Comparison of ENCODE assay signal across 21 cellular contexts in the genomic region with DNA sequence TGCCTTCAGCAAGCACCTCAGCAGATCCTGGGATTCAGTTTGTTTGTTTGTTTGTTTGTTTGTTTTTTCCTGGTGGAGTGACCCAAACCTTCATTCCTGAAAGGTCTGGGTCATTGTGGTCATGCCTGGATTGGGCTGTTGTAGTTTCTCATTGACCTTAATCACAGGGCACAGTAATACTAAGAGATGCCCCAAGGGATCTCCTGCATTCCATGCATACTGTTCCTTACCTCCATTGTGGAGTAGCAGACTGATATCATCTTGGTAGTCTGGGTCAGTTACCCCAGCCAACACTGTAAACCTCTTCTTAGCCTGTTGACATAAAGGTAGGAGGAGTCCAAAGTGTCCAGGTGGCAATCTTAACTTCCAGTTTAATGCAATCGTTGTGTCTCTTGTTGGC.
"Had no signal": no experiment of that assay in that cellular context is flagged by ENCODE, and none has a peak within 500 bp of the region (broad histone marks: within the 10 kb centered on the region; RNA-seq: fewer than 3 reads in every experiment).

No MANE protein-coding gene starts in this region.

- H3K27ac ChIP-seq: KMS-11, SJSA1, SK-N-MC had no signal

- H3K4me2 ChIP-seq: KMS-11 had no signal

- H3K4me1 ChIP-seq: SJSA1 had no signal

- DNase-seq: Kasumi-1, MG63, NCI-H1092 treated with DMSO at 0.1 percent for 48 hours, NCI-H1436, NCI-H187, NCI-H2029, NCI-H2081 treated with DMSO at 0.1 percent for 48 hours, NCI-H2171, NCI-H510A, NCI-H524 treated with DMSO at 0.1 percent for 48 hours, NCI-H69, NCI-H774, Right ventricle myocardium superior, RPMI8226, SIG-M5 had no signal

- FAIRE-seq: K562, RCC 7860 had no signal

- H3K36me3 Mint-ChIP-seq: IgD-negative memory B cell had no signal

- H3K27ac Mint-ChIP-seq: IgD-negative memory B cell had no signal

- H3K27me3 ChIP-seq: MG63, SJSA1 had no signal

- H3K4me1 Mint-ChIP-seq: IgD-negative memory B cell had no signal

- H3K9ac ChIP-seq: KMS-11 had no signal

- H3K4me3 Mint-ChIP-seq: IgD-negative memory B cell had no signal

- H3K36me3 ChIP-seq: MG63, SJSA1 had no signal

- H3K27me3 Mint-ChIP-seq: IgD-negative memory B cell had no signal

- H3K9me3 ChIP-seq: SJSA1 had no signal

- H3K4me3 ChIP-seq: K562, MG63, SJSA1, SK-N-MC had no signal
